In genomic region chr5:157652377-157652692, GRCh38 we compare ENCODE assay signal across 10 cellular contexts. TPM values are rescaled to one million over a fixed set of nuclear protein-coding genes. Genes with fewer than 3 reads are reported as not detected.
A peak's percentile ranks its signal among the peaks of the same experiment; 100 is the strongest.
DNase-seq lines count a peak whose midpoint lies in the region; ATAC-seq and TF ChIP-seq lines count a peak whose summit lies in the region.
"Had no signal": no experiment of that assay in that cellular context is flagged by ENCODE, and none has a peak within 500 bp of the region (broad histone marks: within the 10 kb centered on the region; RNA-seq: fewer than 3 reads in every experiment).

SOX30 (minus strand) TSS chr5:157652438; CDS start chr5:157652078, 360 bp downstream.

- H3K36me3 ChIP-seq in DOHH2 (ENCODE audit: control insufficient read depth, low read length) (no peaks in the 10 kb centered on the region), gastrocnemius medialis (no peaks in the 10 kb centered on the region), BE2C (no peaks in the 10 kb centered on the region)
- H3K36me3 ChIP-seq: SJCRH30 had no signal

- H3F3A ChIP-seq in DOHH2 (ENCODE audit: control insufficient read depth, insufficient read depth): no peaks in the 10 kb centered on the region

- POLR2A ChIA-PET in activated CD4-positive, alpha-beta memory T cell treated with anti-CD3 and anti-CD28 coated beads, Interleukin-2, amount 10 ng/mL, durations not matched to agents 7 days and 5 days (lab: Charles Lee): interaction anchor here (1.1 to 2.0 kb wide), 2 partner anchors 24 to 90 kb away, joined by 3 to 6 read pairs; no protein-coding TSS in a partner anchor

- H3K4me2 ChIP-seq in DOHH2 (ENCODE audit: low read length): peak within 1 kb of the TSS; percentile 54

- H3K4me3 ChIP-seq in DOHH2 (ENCODE audit: low read length): peak within 1 kb of the TSS; percentile 50
- peak within 1 kb of the TSS; percentile 46 for H3K4me3 ChIP-seq in fibroblast of villous mesenchyme (ENCODE audit: low read depth, low read length)
- peak within 1 kb of the TSS; percentile 33 to 43 (median 38) for H3K4me3 ChIP-seq in gastrocnemius medialis
- no peak within 1 kb of the TSS for H3K4me3 ChIP-seq in BE2C (ENCODE audit: low read depth, low read length)
- H3K4me3 ChIP-seq: SJCRH30 had no signal

- in situ Hi-C loops in gastrocnemius medialis (cut with MboI; ENCODE audit: low sequenced_read_pairs in 4 of 4): no loop called here

- H3K9me2 ChIP-seq in DOHH2 (replicated peaks; ENCODE audit: control insufficient read depth, low read length): no peaks in the 10 kb centered on the region

- intact Hi-C loops in gastrocnemius medialis (cut with DNase I; ENCODE audit: low total_unique reads): no loop called here

- peaks cover 29% of the 10 kb centered on the region for H3K4me1 ChIP-seq in DOHH2 (ENCODE audit: control insufficient read depth, low read length)
- no peaks in the 10 kb centered on the region for H3K4me1 ChIP-seq in gastrocnemius medialis
- H3K4me1 ChIP-seq in BE2C: no peaks in the 10 kb centered on the region
- H3K4me1 ChIP-seq: SJCRH30 had no signal

- no peak for TF ChIP-seq CTCF in DOHH2 (IDR thresholded peaks at IDR 0.05; ENCODE audit: low read depth, low read length, poor library complexity, severe bottlenecking)
- TF ChIP-seq CTCF in fibroblast of villous mesenchyme (IDR thresholded peaks at IDR 0.05; ENCODE audit: insufficient read depth, low read depth, low read length): no peak
- no peak for TF ChIP-seq CTCF in gastrocnemius medialis (IDR thresholded peaks at IDR 0.05 in 4 of 5, conservative IDR thresholded peaks at IDR 0.05 in 1 of 5)
- TF ChIP-seq CTCF in BE2C (IDR thresholded peaks at IDR 0.05; ENCODE audit: low read depth, low read length): no peak

- ATAC-seq in gastrocnemius medialis (no peak), HG03175 (IDR thresholded peaks at IDR 0.05; ENCODE audit: unreplicated experiment) (no peak)

- peaks cover 20% of the 10 kb centered on the region for H3K4me1 Mint-ChIP-seq in activated CD4-positive, alpha-beta memory T cell treated with anti-CD3 and anti-CD28 coated beads, Interleukin-2, amount 10 ng/mL, durations not matched to agents 7 days and 5 days

- DNase-seq in activated CD4-positive, alpha-beta memory T cell treated with anti-CD3 and anti-CD28 coated beads, Interleukin-2, amount 10 ng/mL, durations not matched to agents 7 days and 5 days: no peak
- DNase-seq in fibroblast of villous mesenchyme (ENCODE audit: low read depth): no peak
- DNase-seq in gastrocnemius medialis: no peak
- no peak for DNase-seq in BE2C
- no peak for DNase-seq in AG08395 (ENCODE audit: low spot score)
- DNase-seq in NOMO-1 treated with dmso at 0.1 percent for 144 hours (lab: John Stamatoyannopoulos, UW; ENCODE audit: unreplicated experiment): no peak
- DNase-seq: SJCRH30; stimulated activated CD4-positive, alpha-beta T cell treated with anti-CD3 and anti-CD28 coated beads, Interleukin-4, amount 100 ng/mL, for 4 hours had no signal

- peak within 1 kb of the TSS; percentile 62 for H3K27ac Mint-ChIP-seq in activated CD4-positive, alpha-beta memory T cell treated with anti-CD3 and anti-CD28 coated beads, Interleukin-2, amount 10 ng/mL, durations not matched to agents 7 days and 5 days

- CTCF ChIA-PET in activated CD4-positive, alpha-beta memory T cell treated with anti-CD3 and anti-CD28 coated beads, Interleukin-2, amount 10 ng/mL, durations not matched to agents 7 days and 5 days (lab: Charles Lee): interaction anchor here (1.3 to 1.6 kb wide), 3 partner anchors 56 to 91 kb away, joined by 3 to 4 read pairs (median 4); partner anchors contain the start of gene LSM11

- no peak for TF ChIP-seq POLR2A in gastrocnemius medialis (IDR thresholded peaks at IDR 0.05)

- H3K79me2 ChIP-seq in DOHH2 (ENCODE audit: control insufficient read depth, low read length): no peaks in the 10 kb centered on the region

- H3K27me3 ChIP-seq in DOHH2 (ENCODE audit: control insufficient read depth, low read length) (no peaks in the 10 kb centered on the region), gastrocnemius medialis (peaks cover 7 to 14% (median 7%) of the 10 kb centered on the region in 3 donors), BE2C (no peaks in the 10 kb centered on the region)
- H3K27me3 ChIP-seq: SJCRH30 had no signal

- H3K4me3 Mint-ChIP-seq in activated CD4-positive, alpha-beta memory T cell treated with anti-CD3 and anti-CD28 coated beads, Interleukin-2, amount 10 ng/mL, durations not matched to agents 7 days and 5 days: peak within 1 kb of the TSS; percentile 70

- no peaks in the 10 kb centered on the region for H4K20me1 ChIP-seq in DOHH2 (ENCODE audit: control insufficient read depth, insufficient read depth, low read depth, low read length)

- H3K27me3 Mint-ChIP-seq in activated CD4-positive, alpha-beta memory T cell treated with anti-CD3 and anti-CD28 coated beads, Interleukin-2, amount 10 ng/mL, durations not matched to agents 7 days and 5 days: no peaks in the 10 kb centered on the region

- H3K9me3 ChIP-seq in DOHH2 (ENCODE audit: control insufficient read depth, insufficient read depth, low read length): peaks cover 24% of the 10 kb centered on the region
- peaks cover 0 to 5% (median 0%) of the 10 kb centered on the region in 3 donors for H3K9me3 ChIP-seq in gastrocnemius medialis
- no peaks in the 10 kb centered on the region for H3K9me3 ChIP-seq in BE2C

- peaks cover 36% of the 10 kb centered on the region for H3K36me3 Mint-ChIP-seq in activated CD4-positive, alpha-beta memory T cell treated with anti-CD3 and anti-CD28 coated beads, Interleukin-2, amount 10 ng/mL, durations not matched to agents 7 days and 5 days (ENCODE audit: low read depth)

- H3K27ac ChIP-seq in DOHH2 (ENCODE audit: low read depth, low read length) (no peak within 1 kb of the TSS), gastrocnemius medialis (no peak within 1 kb of the TSS)
- H3K27ac ChIP-seq: SJCRH30 had no signal

- H3K9me3 Mint-ChIP-seq in activated CD4-positive, alpha-beta memory T cell treated with anti-CD3 and anti-CD28 coated beads, Interleukin-2, amount 10 ng/mL, durations not matched to agents 7 days and 5 days: peaks cover 37% of the 10 kb centered on the region

RNA-seq across cellular contexts. Expression of gene SOX30, which starts in this region (rescaled TPM):
- under 1 TPM; 0.18 to 0.33 TPM for total RNA-seq in activated CD4-positive, alpha-beta memory T cell treated with anti-CD3 and anti-CD28 coated beads, Interleukin-2, amount 10 ng/mL, durations not matched to agents 7 days and 5 days
- under 0.01 TPM in 1 of 2 replicates, not detected in the other for total RNA-seq in fibroblast of villous mesenchyme
- not detected for total RNA-seq in gastrocnemius medialis
- not detected for polyA plus RNA-seq in BE2C (2012; ENCODE audit: insufficient read depth, insufficient read length, low read depth)
- total RNA-seq: SJCRH30 had no signal
